22 cellular contexts compared by ENCODE assay signal in genomic region chr6:156508923-156509322, GRCh38.
DNase-seq lines count a peak whose midpoint lies in the region; ATAC-seq and TF ChIP-seq lines count a peak whose summit lies in the region.
"Had no signal": no experiment of that assay in that cellular context is flagged by ENCODE, and none has a peak within 500 bp of the region (broad histone marks: within the 10 kb centered on the region; RNA-seq: fewer than 3 reads in every experiment).

No MANE protein-coding gene starts in this region.

- intact Hi-C loops in activated naive CD4-positive, alpha-beta T cell treated with anti-CD3 and anti-CD28 coated beads for 36 hours (cut with micrococcal nuclease), result no loop called here

- H3K4me3 Mint-ChIP-seq in activated naive CD4-positive, alpha-beta T cell treated with anti-CD3 and anti-CD28 coated beads for 36 hours, result no peak overlapping the region
- no peak overlapping the region for H3K4me3 Mint-ChIP-seq in activated naive CD4-positive, alpha-beta T cell treated with anti-CD3 and anti-CD28 coated beads, Interleukin-2, amount 10 ng/mL, durations not matched to agents 7 days and 5 days
- H3K4me3 Mint-ChIP-seq in T-helper 17 cell, result no peak overlapping the region
- H3K4me3 Mint-ChIP-seq in T-helper 2 cell treated with Interferon-gamma antibody and Interleukin-4, amounts not matched to agents 5 μg/mL and 100 μg/mL, for 36 hours, result no peak overlapping the region
- H3K4me3 Mint-ChIP-seq in stimulated activated naive CD8-positive, alpha-beta T cell treated with anti-CD3 and anti-CD28 coated beads, Interleukin-15, amount 100 ng/mL, for 72 hours, result no peak overlapping the region
- H3K4me3 Mint-ChIP-seq: naive thymus-derived CD8-positive, alpha-beta T cell had no signal

- ATAC-seq in T-helper 17 cell (no peak), HG03342 (IDR thresholded peaks at IDR 0.05; ENCODE audit: unreplicated experiment) (no peak)
- ATAC-seq in stimulated activated naive CD8-positive, alpha-beta T cell treated with anti-CD3 and anti-CD28 coated beads, Interleukin-15, amount 100 ng/mL, for 72 hours, result no peak
- ATAC-seq: gastroesophageal sphincter had no signal

- H3K4me1 ChIP-seq in smooth muscle cell (ENCODE audit: low read depth), result no peaks in the 10 kb centered on the region
- H3K4me1 ChIP-seq: gastroesophageal sphincter, parathyroid adenoma, thyroid gland had no signal

- H3K27me3 Mint-ChIP-seq in activated naive CD4-positive, alpha-beta T cell treated with anti-CD3 and anti-CD28 coated beads for 36 hours (ENCODE audit: low read depth), result peaks cover 2% of the 10 kb centered on the region
- H3K27me3 Mint-ChIP-seq in activated naive CD4-positive, alpha-beta T cell treated with anti-CD3 and anti-CD28 coated beads, Interleukin-2, amount 10 ng/mL, durations not matched to agents 7 days and 5 days, result peaks cover 4% of the 10 kb centered on the region
- peaks cover 30% of the 10 kb centered on the region for H3K27me3 Mint-ChIP-seq in T-helper 17 cell
- peaks cover 2% of the 10 kb centered on the region for H3K27me3 Mint-ChIP-seq in T-helper 2 cell treated with Interferon-gamma antibody and Interleukin-4, amounts not matched to agents 5 μg/mL and 100 μg/mL, for 36 hours (ENCODE audit: low read depth)
- peaks cover 36% of the 10 kb centered on the region for H3K27me3 Mint-ChIP-seq in stimulated activated naive CD8-positive, alpha-beta T cell treated with anti-CD3 and anti-CD28 coated beads, Interleukin-15, amount 100 ng/mL, for 72 hours

- WGBS in smooth muscle cell (ENCODE audit: low lambda C conversion rate), result 54% methylated on average over 6 of the region's 6 CpGs

- H2AFZ ChIP-seq in smooth muscle cell (ENCODE audit: low read depth), result no peak overlapping the region
- H2AFZ ChIP-seq: parathyroid adenoma had no signal

- H3K9ac ChIP-seq in smooth muscle cell (ENCODE audit: low read depth), result no peak overlapping the region
- H3K9ac ChIP-seq: KMS-11, parathyroid adenoma, SK-N-SH had no signal

- H3K4me3 ChIP-seq in smooth muscle cell, result no peak overlapping the region
- H3K4me3 ChIP-seq: coronary artery, gastroesophageal sphincter, lung, thyroid gland had no signal

- peak; percentile 49 for DNase-seq in activated naive CD4-positive, alpha-beta T cell treated with anti-CD3 and anti-CD28 coated beads for 36 hours
- DNase-seq in activated naive CD4-positive, alpha-beta T cell treated with anti-CD3 and anti-CD28 coated beads, Interleukin-2, amount 10 ng/mL, durations not matched to agents 7 days and 5 days, result no peak
- DNase-seq in KBM-7, result peak; percentile 3
- DNase-seq in T-helper 17 cell, result no peak
- no peak for DNase-seq in smooth muscle cell (lab: John Stamatoyannopoulos, UW; ENCODE audit: unreplicated experiment)
- DNase-seq in T-helper 2 cell treated with Interferon-gamma antibody and Interleukin-4, amounts not matched to agents 5 μg/mL and 100 μg/mL, for 36 hours (ENCODE audit: low spot score), result no peak
- DNase-seq in stimulated activated naive CD8-positive, alpha-beta T cell treated with anti-CD3 and anti-CD28 coated beads, Interleukin-15, amount 100 ng/mL, for 72 hours, result no peak
- DNase-seq: activated naive CD4-positive, alpha-beta T cell; NCI-H187 treated with DMSO at 0.1 percent for 48 hours; OCI-M1; SK-N-SH; stimulated activated CD4-positive, alpha-beta T cell treated with anti-CD3 and anti-CD28 coated beads, Interleukin-4, amount 100 ng/mL, for 24 hours; stimulated activated CD8-positive, alpha-beta memory T cell treated with anti-CD3 and anti-CD28 coated beads, Interleukin-4, amount 100 ng/mL, for 48 hours; thyroid gland; WERI-Rb-1 had no signal

- no peaks in the 10 kb centered on the region for H3K36me3 Mint-ChIP-seq in activated naive CD4-positive, alpha-beta T cell treated with anti-CD3 and anti-CD28 coated beads for 36 hours (ENCODE audit: low read depth)
- H3K36me3 Mint-ChIP-seq in activated naive CD4-positive, alpha-beta T cell treated with anti-CD3 and anti-CD28 coated beads, Interleukin-2, amount 10 ng/mL, durations not matched to agents 7 days and 5 days, result no peaks in the 10 kb centered on the region
- H3K36me3 Mint-ChIP-seq in T-helper 17 cell (ENCODE audit: low read depth), result no peaks in the 10 kb centered on the region
- no peaks in the 10 kb centered on the region for H3K36me3 Mint-ChIP-seq in T-helper 2 cell treated with Interferon-gamma antibody and Interleukin-4, amounts not matched to agents 5 μg/mL and 100 μg/mL, for 36 hours (ENCODE audit: low read depth)
- H3K36me3 Mint-ChIP-seq: naive thymus-derived CD8-positive, alpha-beta T cell had no signal

- no peaks in the 10 kb centered on the region for H3K36me3 ChIP-seq in smooth muscle cell (ENCODE audit: low read depth)
- H3K36me3 ChIP-seq: gastroesophageal sphincter, thyroid gland, WERI-Rb-1 had no signal

- H3K27ac ChIP-seq in smooth muscle cell (ENCODE audit: low read depth), result no peak overlapping the region
- H3K27ac ChIP-seq: coronary artery, gastroesophageal sphincter, KMS-11, parathyroid adenoma, thyroid gland, WERI-Rb-1 had no signal

- H3F3A ChIP-seq in smooth muscle cell (ENCODE audit: low read depth), result no peaks in the 10 kb centered on the region

- no peaks in the 10 kb centered on the region for H3K79me2 ChIP-seq in smooth muscle cell (ENCODE audit: low read depth)
- H3K79me2 ChIP-seq: parathyroid adenoma had no signal

- no peaks in the 10 kb centered on the region for H4K20me1 ChIP-seq in smooth muscle cell (ENCODE audit: low read depth)

- H3K27ac Mint-ChIP-seq in activated naive CD4-positive, alpha-beta T cell treated with anti-CD3 and anti-CD28 coated beads for 36 hours, result no peak overlapping the region
- no peak overlapping the region for H3K27ac Mint-ChIP-seq in activated naive CD4-positive, alpha-beta T cell treated with anti-CD3 and anti-CD28 coated beads, Interleukin-2, amount 10 ng/mL, durations not matched to agents 7 days and 5 days
- H3K27ac Mint-ChIP-seq in T-helper 17 cell, result peak overlapping the region; percentile 10
- H3K27ac Mint-ChIP-seq in T-helper 2 cell treated with Interferon-gamma antibody and Interleukin-4, amounts not matched to agents 5 μg/mL and 100 μg/mL, for 36 hours, result no peak overlapping the region
- no peak overlapping the region for H3K27ac Mint-ChIP-seq in stimulated activated naive CD8-positive, alpha-beta T cell treated with anti-CD3 and anti-CD28 coated beads, Interleukin-15, amount 100 ng/mL, for 72 hours
- H3K27ac Mint-ChIP-seq: naive thymus-derived CD8-positive, alpha-beta T cell had no signal

- H3K9me3 Mint-ChIP-seq in activated naive CD4-positive, alpha-beta T cell treated with anti-CD3 and anti-CD28 coated beads for 36 hours, result no peaks in the 10 kb centered on the region
- H3K9me3 Mint-ChIP-seq in activated naive CD4-positive, alpha-beta T cell treated with anti-CD3 and anti-CD28 coated beads, Interleukin-2, amount 10 ng/mL, durations not matched to agents 7 days and 5 days, result no peaks in the 10 kb centered on the region
- H3K9me3 Mint-ChIP-seq in T-helper 2 cell treated with Interferon-gamma antibody and Interleukin-4, amounts not matched to agents 5 μg/mL and 100 μg/mL, for 36 hours, result no peaks in the 10 kb centered on the region
- H3K9me3 Mint-ChIP-seq in stimulated activated naive CD8-positive, alpha-beta T cell treated with anti-CD3 and anti-CD28 coated beads, Interleukin-15, amount 100 ng/mL, for 72 hours, result no peaks in the 10 kb centered on the region
- H3K9me3 Mint-ChIP-seq: naive thymus-derived CD8-positive, alpha-beta T cell had no signal

- H3K27me3 ChIP-seq in smooth muscle cell (ENCODE audit: low read depth), result no peaks in the 10 kb centered on the region
- H3K27me3 ChIP-seq: gastroesophageal sphincter, thyroid gland had no signal

- CTCF ChIA-PET in activated naive CD4-positive, alpha-beta T cell treated with anti-CD3 and anti-CD28 coated beads for 36 hours (lab: Charles Lee), result no interaction called here
- CTCF ChIA-PET in activated naive CD4-positive, alpha-beta T cell treated with anti-CD3 and anti-CD28 coated beads, Interleukin-2, amount 10 ng/mL, durations not matched to agents 7 days and 5 days (lab: Charles Lee), result no interaction called here

- H3K4me1 Mint-ChIP-seq in activated naive CD4-positive, alpha-beta T cell treated with anti-CD3 and anti-CD28 coated beads for 36 hours (ENCODE audit: low read depth), result peaks cover 3% of the 10 kb centered on the region
- no peaks in the 10 kb centered on the region for H3K4me1 Mint-ChIP-seq in activated naive CD4-positive, alpha-beta T cell treated with anti-CD3 and anti-CD28 coated beads, Interleukin-2, amount 10 ng/mL, durations not matched to agents 7 days and 5 days
- H3K4me1 Mint-ChIP-seq in T-helper 17 cell, result peaks cover 13% of the 10 kb centered on the region
- H3K4me1 Mint-ChIP-seq in T-helper 2 cell treated with Interferon-gamma antibody and Interleukin-4, amounts not matched to agents 5 μg/mL and 100 μg/mL, for 36 hours (ENCODE audit: low read depth), result no peaks in the 10 kb centered on the region
- peaks cover 11% of the 10 kb centered on the region for H3K4me1 Mint-ChIP-seq in stimulated activated naive CD8-positive, alpha-beta T cell treated with anti-CD3 and anti-CD28 coated beads, Interleukin-15, amount 100 ng/mL, for 72 hours

- peak overlapping the region; percentile 14 for H3K4me2 ChIP-seq in smooth muscle cell
- H3K4me2 ChIP-seq: KMS-11, SK-N-SH had no signal

- no peak for TF ChIP-seq CTCF in smooth muscle cell (IDR thresholded peaks at IDR 0.05; ENCODE audit: borderline replicate concordance, insufficient read depth, poor library complexity, severe bottlenecking)

- H3K9me3 ChIP-seq in T-helper 17 cell (ENCODE audit: control insufficient read depth, low read length, poor library complexity, severe bottlenecking) (no peaks in the 10 kb centered on the region), smooth muscle cell (replicated peaks; ENCODE audit: low read depth) (no peaks in the 10 kb centered on the region)
- H3K9me3 ChIP-seq: gastroesophageal sphincter, SK-N-SH, thyroid gland had no signal

- in situ Hi-C loops in KBM-7 (cut with MboI; ENCODE audit: low pct_unique_long_range_greater_than_20kb, low sequenced_read_pairs), result no loop called here

Comparison
In these comparisons a context has a peak if more than half of its experiments do, and no peak if none do; other contexts are left out.
1. DNase-seq: peak in activated naive CD4-positive, alpha-beta T cell treated with anti-CD3 and anti-CD28 coated beads for 36 hours (single experiment) and KBM-7 (single experiment); none in activated naive CD4-positive, alpha-beta T cell treated with anti-CD3 and anti-CD28 coated beads, Interleukin-2, amount 10 ng/mL, durations not matched to agents 7 days and 5 days (single experiment), T-helper 17 cell (0 of 3), smooth muscle cell (single experiment), T-helper 2 cell treated with Interferon-gamma antibody and Interleukin-4, amounts not matched to agents 5 μg/mL and 100 μg/mL, for 36 hours (single experiment) and stimulated activated naive CD8-positive, alpha-beta T cell treated with anti-CD3 and anti-CD28 coated beads, Interleukin-15, amount 100 ng/mL, for 72 hours (0 of 2).